In genomic region chr17:2975469-2975958, GRCh38 we compare ENCODE assay signal across 12 cellular contexts.
DNase-seq lines count a peak whose midpoint lies in the region; ATAC-seq and TF ChIP-seq lines count a peak whose summit lies in the region.
"Had no signal": no experiment of that assay in that cellular context is flagged by ENCODE, and none has a peak within 500 bp of the region (broad histone marks: within the 10 kb centered on the region; RNA-seq: fewer than 3 reads in every experiment).

No MANE protein-coding gene starts in this region.

- no peaks in the 10 kb centered on the region for H3K4me1 ChIP-seq in A673 (ENCODE audit: insufficient read depth, low read length, poor library complexity, severe bottlenecking)
- no peaks in the 10 kb centered on the region for H3K4me1 ChIP-seq in body of pancreas
- no peaks in the 10 kb centered on the region for H3K4me1 ChIP-seq in lower lobe of right lung

- BruUV-seq in A673 (replicated peaks; lab: Mats Ljungman, UMichigan), result no TSS peak

- no peaks in the 10 kb centered on the region for H3K36me3 ChIP-seq in A673 (ENCODE audit: insufficient read depth, low read length, poor library complexity, severe bottlenecking)
- H3K36me3 ChIP-seq in body of pancreas (replicated peaks in 1 of 2; ENCODE audit: insufficient read depth in 1 of 2, low read depth in 2 of 2), result no peaks in the 10 kb centered on the region
- no peaks in the 10 kb centered on the region for H3K36me3 ChIP-seq in lower lobe of right lung

- DNase-seq in A673 (ENCODE audit: low spot score), result peak; percentile 7
- peak; percentile 84 for DNase-seq in LoVo (ENCODE audit: low spot score)
- peak in 3 of 4 donors; percentile 35 to 49 (median 42) for DNase-seq in body of pancreas
- DNase-seq in lower lobe of right lung, result no peak
- no peak for DNase-seq in DMS53 treated with DMSO at 0.1 percent for 48 hours (lab: John Stamatoyannopoulos, UW; ENCODE audit: unreplicated experiment)
- DNase-seq in medulla oblongata (ENCODE audit: extremely low spot score), result no peak
- DNase-seq: activated naive CD4-positive, alpha-beta T cell; MM.1S; T-helper 1 cell had no signal

- peak in 1 of 3 donors; percentile 33 for TF ChIP-seq POLR2A in body of pancreas (IDR thresholded peaks at IDR 0.05)

- TF ChIP-seq CTCF in A673 (conservative IDR thresholded peaks at IDR 0.05; ENCODE audit: low read depth, low read length) (no peak), body of pancreas (IDR thresholded peaks at IDR 0.05) (no peak), lower lobe of right lung (IDR thresholded peaks at IDR 0.05) (no peak)

- H3K9me3 ChIP-seq in A673 (ENCODE audit: low read depth, low read length, poor library complexity, severe bottlenecking), result no peaks in the 10 kb centered on the region
- no peaks in the 10 kb centered on the region for H3K9me3 ChIP-seq in body of pancreas
- no peaks in the 10 kb centered on the region for H3K9me3 ChIP-seq in lower lobe of right lung

- WGBS in body of pancreas, 2 donors, result 59 to 84% methylated on average over 7 to 8 of the region's 8 CpGs

- H3K27me3 ChIP-seq in A673 (replicated peaks; ENCODE audit: insufficient read depth, low read depth, low read length, poor library complexity) (peaks cover 3% of the 10 kb centered on the region), body of pancreas (no peaks in the 10 kb centered on the region), lower lobe of right lung (ENCODE audit: low read depth) (no peaks in the 10 kb centered on the region)

- H3K27ac ChIP-seq in A673 (ENCODE audit: low read depth, low read length, poor library complexity, severe bottlenecking) (no peak overlapping the region), body of pancreas (peak overlapping the region; percentile 8 to 51 (median 40)), lower lobe of right lung (no peak overlapping the region)

- H3K4me3 ChIP-seq in A673 (ENCODE audit: low read depth, low read length, poor library complexity, severe bottlenecking) (no peak overlapping the region), body of pancreas (no peak overlapping the region), lower lobe of right lung (peak overlapping the region; percentile 47)

- ATAC-seq in body of pancreas (peak; percentile 69), lower lobe of right lung (peak; percentile 74 to 88), HG03571 (IDR thresholded peaks at IDR 0.05; ENCODE audit: unreplicated experiment) (no peak), GM19351 (IDR thresholded peaks at IDR 0.05; ENCODE audit: unreplicated experiment) (no peak)
- ATAC-seq: stimulated activated memory B cell treated with anti-CD40 and anti-IgM and Interleukin-4, amounts not matched to agents 10 μg/mL and 1 μg/mL and 100 μg/mL, for 72 hours had no signal

- POLR2A ChIA-PET in A673 (lab: Charles Lee; ENCODE audit: low non-redundant PET), result no interaction called here

- intact Hi-C loops in A673 (cut with micrococcal nuclease; ENCODE audit: unreplicated experiment) (no loop called here), body of pancreas (cut with DNase I) (no loop called here), lower lobe of right lung (cut with DNase I) (no loop called here)

- CTCF ChIA-PET in A673 (lab: Charles Lee), result no interaction called here

Comparison
In these comparisons a context has a peak if more than half of its experiments do, and no peak if none do; other contexts are left out.
1. DNase-seq: peak in A673 (single experiment), LoVo (single experiment) and body of pancreas (3 of 4); none in lower lobe of right lung (single experiment), DMS53 treated with DMSO at 0.1 percent for 48 hours (single experiment) and medulla oblongata (single experiment).
2. H3K27ac ChIP-seq: peak in body of pancreas (4 of 4); none in A673 (single experiment) and lower lobe of right lung (single experiment).
3. ATAC-seq: peak in body of pancreas (single experiment) and lower lobe of right lung (2 of 2); none in HG03571 (single experiment) and GM19351 (single experiment).